Comparison of ENCODE assay signal across 8 cellular contexts in genomic region chr16:58426095-58426494, GRCh38. TPM values are rescaled to one million over a fixed set of nuclear protein-coding genes. Genes with fewer than 3 reads are reported as not detected.
DNase-seq lines count a peak whose midpoint lies in the region; ATAC-seq and TF ChIP-seq lines count a peak whose summit lies in the region.

No MANE protein-coding gene starts in this region.

- no peaks in the 10 kb centered on the region for H3K9me3 ChIP-seq in left lung
- no peaks in the 10 kb centered on the region for H3K9me3 ChIP-seq in prostate gland

- 77% methylated on average over 6 of the region's 6 CpGs for WGBS in prostate gland

- ATAC-seq in GM18867 (IDR thresholded peaks at IDR 0.05; ENCODE audit: unreplicated experiment) (peak; percentile 60), HG02798 (IDR thresholded peaks at IDR 0.05; ENCODE audit: poor library complexity, unreplicated experiment) (peak; percentile 83), left lung (peak; percentile 64)

- TF ChIP-seq POLR2A in prostate gland (IDR thresholded peaks at IDR 0.05) = no peak

- H3K36me3 ChIP-seq in left lung = no peaks in the 10 kb centered on the region
- no peaks in the 10 kb centered on the region for H3K36me3 ChIP-seq in prostate gland

- TF ChIP-seq CTCF in left lung (IDR thresholded peaks at IDR 0.05) (no peak), prostate gland (IDR thresholded peaks at IDR 0.05) (no peak)

- H3K4me3 ChIP-seq in left lung (no peak overlapping the region), prostate gland (no peak overlapping the region)

- DNase-seq in RPMI8226 (peak; percentile 71), left lung (peak in 1 of 2 donors; percentile 43), NCI-H1694 treated with DMSO at 0.1 percent for 48 hours (lab: John Stamatoyannopoulos, UW) (no peak), GM03348 (ENCODE audit: low spot score) (no peak), prostate gland (ENCODE audit: low spot score) (no peak), ureter (ENCODE audit: low spot score) (no peak)

- no peak overlapping the region for H3K27ac ChIP-seq in left lung
- no peak overlapping the region for H3K27ac ChIP-seq in prostate gland

- H3K4me1 ChIP-seq in left lung (peaks cover 0 to 13% of the 10 kb centered on the region in 2 donors), prostate gland (replicated peaks) (peaks cover 6% of the 10 kb centered on the region)

- intact Hi-C loops in left lung (cut with DNase I) = no loop called here
- intact Hi-C loops in prostate gland (cut with DNase I) = no loop called here

- peaks cover 0 to 38% of the 10 kb centered on the region in 2 donors for H3K27me3 ChIP-seq in left lung
- H3K27me3 ChIP-seq in prostate gland (replicated peaks; ENCODE audit: insufficient read depth) = no peaks in the 10 kb centered on the region

RNA-seq across cellular contexts. Expression of gene GINS3, which starts 33.8 kb away (rescaled TPM):
- total RNA-seq in left lung = 1 to 10 TPM; 4.8 to 5.0 TPM
- 1 to 10 TPM; 5.1 to 8.9 TPM for total RNA-seq in prostate gland
- total RNA-seq in ureter = 7.0 TPM
